1 cellular context compared by ENCODE assay signal in genomic region chr1:206634365-206635079, GRCh38.
A peak's percentile ranks its signal among the peaks of the same experiment; 100 is the strongest.
TF ChIP-seq lines count a peak whose summit lies in the region.

No MANE protein-coding gene starts in this region.

TF ChIP-seq in GM23338, 12 proteins besides CTCF, POLR2A, EP300 and RAD21:
- TF ChIP-seq ZNF462 (CRISPR knock-in tag; IDR thresholded peaks at IDR 0.05) = no peak
- no peak for TF ChIP-seq ZNF331 (CRISPR knock-in tag; IDR thresholded peaks at IDR 0.05; ENCODE audit: low read depth)
- peak; percentile 21 for TF ChIP-seq EZH2 (IDR thresholded peaks at IDR 0.05; ENCODE audit: low read depth, unreplicated experiment)
- TF ChIP-seq POLR2AphosphoS5 (IDR thresholded peaks at IDR 0.05; ENCODE audit: low read depth) = no peak
